Comparison of ENCODE assay signal across 17 cellular contexts in the genomic region with DNA sequence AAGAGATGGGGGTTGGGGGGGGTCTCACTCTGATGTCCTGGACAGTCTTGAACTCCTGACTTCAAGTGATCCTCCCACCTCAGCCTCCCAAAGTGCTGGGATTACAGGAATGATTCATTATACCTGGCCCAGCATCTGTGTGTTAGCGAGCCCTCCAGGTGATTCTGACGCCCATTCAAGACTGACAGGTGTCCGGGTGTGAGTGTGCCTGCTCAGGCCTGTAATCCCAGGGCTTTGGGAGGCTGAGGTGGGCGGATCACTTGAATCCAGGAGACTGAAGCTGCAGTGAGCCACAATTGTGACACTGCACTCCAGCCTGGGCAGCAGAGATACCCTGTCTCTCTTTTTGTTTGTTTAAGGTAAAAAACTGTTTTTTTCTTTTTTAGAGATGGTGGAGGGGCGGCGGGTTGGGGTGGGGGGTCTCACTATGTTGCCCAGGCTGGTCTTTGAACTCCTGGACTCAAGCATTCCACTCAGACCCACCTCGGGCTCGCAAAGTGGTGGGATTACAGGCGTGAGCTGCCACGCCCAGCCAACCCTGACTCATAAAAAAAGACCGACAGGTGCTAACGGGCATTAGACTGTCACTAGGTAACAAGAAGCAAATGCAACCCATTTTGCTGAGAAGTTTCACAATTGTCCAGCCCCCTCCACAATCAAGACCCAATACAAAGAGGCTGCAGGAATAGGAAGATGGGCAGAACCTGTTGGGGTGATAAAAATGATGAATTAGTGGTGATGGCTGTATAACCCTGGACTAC. TPM values are rescaled to one million over a fixed set of nuclear protein-coding genes. Genes with fewer than 3 reads are reported as not detected.
DNase-seq lines count a peak whose midpoint lies in the region; ATAC-seq and TF ChIP-seq lines count a peak whose summit lies in the region.
"Had no signal": no experiment of that assay in that cellular context is flagged by ENCODE, and none has a peak within 500 bp of the region (broad histone marks: within the 10 kb centered on the region; RNA-seq: fewer than 3 reads in every experiment).

No MANE protein-coding gene starts in this region.

- H3K4ac ChIP-seq in neuronal stem cell (ENCODE audit: low read length), result no peak overlapping the region

- 77% methylated on average over 12 of the region's 12 CpGs for WGBS in hepatocyte (ENCODE audit: low lambda C conversion rate, missing lambda C conversion rate)
- no CpG with 5 or more reads among the region's 12 CpGs for WGBS in neuronal stem cell (ENCODE audit: extremely low coverage in 2 of 2, insufficient read length in 2 of 2, insufficient replicate concordance in 1 of 2), 2 donors

- H3K4me2 ChIP-seq in hepatocyte, result no peak overlapping the region
- no peak overlapping the region for H3K4me2 ChIP-seq in neuronal stem cell (ENCODE audit: insufficient read depth, low read length, poor library complexity, severe bottlenecking)
- H3K4me2 ChIP-seq: KMS-11 had no signal

- peak; percentile 79 for DNase-seq in DMS53 treated with DMSO at 0.1 percent for 48 hours (lab: John Stamatoyannopoulos, UW; ENCODE audit: unreplicated experiment)
- peak; percentile 81 for DNase-seq in NCI-H1105 treated with DMSO at 0.1 percent for 48 hours (lab: John Stamatoyannopoulos, UW)
- DNase-seq in NCI-H69 (lab: John Stamatoyannopoulos, UW), result peak; percentile 96
- peak; percentile 26 for DNase-seq in hepatocyte (ENCODE audit: low spot score)
- DNase-seq in NOMO-1 treated with DMSO at 0.1 percent for 48 hours (lab: John Stamatoyannopoulos, UW; ENCODE audit: unreplicated experiment), result no peak
- DNase-seq in neuronal stem cell (ENCODE audit: low spot score), result no peak
- DNase-seq: activated B cell treated with CpG ODN at 0.5 μM for 24 hours; activated CD8-positive, alpha-beta memory T cell treated with anti-CD3 and anti-CD28 coated beads for 24 hours; dorsolateral prefrontal cortex; esophagus squamous epithelium; natural killer cell; NCI-H1930 had no signal

- peaks cover 5% of the 10 kb centered on the region for H3K79me1 ChIP-seq in neuronal stem cell (ENCODE audit: low read depth, low read length)

- H2AFZ ChIP-seq in hepatocyte, result no peak overlapping the region
- H2AFZ ChIP-seq in neuronal stem cell (ENCODE audit: low read length), result no peak overlapping the region

- H3K9me3 ChIP-seq in hepatocyte (ENCODE audit: low read depth) (no peaks in the 10 kb centered on the region), neuronal stem cell (replicated peaks in 1 of 2; ENCODE audit: control insufficient read depth in 2 of 2, insufficient read depth in 1 of 2, low read depth in 1 of 2, low read length in 2 of 2) (peaks cover 0 to 1% of the 10 kb centered on the region in 2 donors)
- H3K9me3 ChIP-seq: esophagus squamous epithelium had no signal

- H3K4me3 ChIP-seq in hepatocyte (no peak overlapping the region), neuronal stem cell (ENCODE audit: low read length in 2 of 2) (no peak overlapping the region)
- H3K4me3 ChIP-seq: dorsolateral prefrontal cortex, esophagus squamous epithelium, lung had no signal

- H2BK12ac ChIP-seq in neuronal stem cell (ENCODE audit: low read length), result no peak overlapping the region

- H3K9ac ChIP-seq in neuronal stem cell (ENCODE audit: low read depth, low read length, poor library complexity), result no peak overlapping the region
- H3K9ac ChIP-seq: KMS-11 had no signal

- H4K8ac ChIP-seq in neuronal stem cell (ENCODE audit: low read depth, low read length), result no peak overlapping the region

- H3K79me2 ChIP-seq in hepatocyte, result peaks cover 8% of the 10 kb centered on the region

- H2BK120ac ChIP-seq in neuronal stem cell (ENCODE audit: low read depth, low read length), result no peak overlapping the region

- H2AK5ac ChIP-seq in neuronal stem cell (ENCODE audit: low read depth, low read length), result no peak overlapping the region

- H2BK5ac ChIP-seq in neuronal stem cell (ENCODE audit: low read length), result no peak overlapping the region

- ATAC-seq in GM18867 (IDR thresholded peaks at IDR 0.05; ENCODE audit: unreplicated experiment) (no peak), HG02852 (IDR thresholded peaks at IDR 0.05; ENCODE audit: unreplicated experiment) (no peak)
- ATAC-seq: activated T-helper 17 cell treated with anti-CD3 and anti-CD28 coated beads, Interleukin-2, amount 50 U/mL, for 72 hours; natural killer cell had no signal

- peaks cover 6% of the 10 kb centered on the region for H3K4me1 ChIP-seq in hepatocyte (ENCODE audit: insufficient read depth)
- H3K4me1 ChIP-seq in neuronal stem cell (ENCODE audit: control insufficient read depth in 2 of 2, insufficient read depth in 1 of 2, low read depth in 1 of 2, low read length in 2 of 2), result peaks cover 3 to 5% of the 10 kb centered on the region in 2 donors

- H3K14ac ChIP-seq in neuronal stem cell (ENCODE audit: low read length), result no peak overlapping the region

- H3K18ac ChIP-seq in neuronal stem cell (ENCODE audit: low read length), result no peak overlapping the region

- no peak overlapping the region for H2BK15ac ChIP-seq in neuronal stem cell (ENCODE audit: low read length)

- no peak overlapping the region for H3K23ac ChIP-seq in neuronal stem cell (ENCODE audit: low read depth, low read length, poor library complexity)

- no peaks in the 10 kb centered on the region for H3K27me3 ChIP-seq in hepatocyte
- no peaks in the 10 kb centered on the region for H3K27me3 ChIP-seq in neuronal stem cell (ENCODE audit: control insufficient read depth in 3 of 3, insufficient read depth in 3 of 3, low read depth in 1 of 3, low read length in 3 of 3)
- H3K27me3 ChIP-seq: dorsolateral prefrontal cortex, esophagus squamous epithelium had no signal

- H4K20me1 ChIP-seq in hepatocyte (ENCODE audit: insufficient read depth, poor library complexity, severe bottlenecking), result no peaks in the 10 kb centered on the region

- no peaks in the 10 kb centered on the region for H3K36me3 ChIP-seq in hepatocyte (replicated peaks; ENCODE audit: insufficient read depth, low read depth)
- H3K36me3 ChIP-seq in neuronal stem cell (replicated peaks in 1 of 2; ENCODE audit: control insufficient read depth in 2 of 2, insufficient read depth in 2 of 2, low read length in 2 of 2), result peaks cover 3 to 12% of the 10 kb centered on the region in 2 donors

- no peak for TF ChIP-seq CTCF in hepatocyte (IDR thresholded peaks at IDR 0.05; ENCODE audit: poor library complexity)

- H3K9me2 ChIP-seq in hepatocyte (replicated peaks; ENCODE audit: insufficient read depth), result no peaks in the 10 kb centered on the region

- no peak overlapping the region for H3K27ac ChIP-seq in hepatocyte
- no peak overlapping the region for H3K27ac ChIP-seq in neuronal stem cell (replicated peaks; ENCODE audit: low read length)
- H3K27ac ChIP-seq: dorsolateral prefrontal cortex, esophagus squamous epithelium, KMS-11 had no signal

- no peak overlapping the region for H4K91ac ChIP-seq in neuronal stem cell (ENCODE audit: low read depth, low read length, poor library complexity)

RNA-seq across cellular contexts. Expression of a gene that starts 4.7 kb away (rescaled TPM):
- total RNA-seq in hepatocyte, result 21.0 and 22.8 TPM in 2 replicates
- polyA plus RNA-seq in hepatocyte, result 12.0 and 14.6 TPM in 2 replicates
- 11.4 TPM for polyA plus RNA-seq in neuronal stem cell (2013, experiment 1 of 2)
- polyA plus RNA-seq in neuronal stem cell (2013, experiment 2 of 2), result 14.1 TPM

RNA-seq across cellular contexts. Expression of a gene that starts 36.8 kb away (rescaled TPM):
- 551 and 598 TPM in 2 replicates for total RNA-seq in hepatocyte
- polyA plus RNA-seq in hepatocyte, result 580 and 685 TPM in 2 replicates
- polyA plus RNA-seq in neuronal stem cell (2013, experiment 1 of 2), result 382 TPM
- polyA plus RNA-seq in neuronal stem cell (2013, experiment 2 of 2), result 379 TPM

RNA-seq across cellular contexts. Expression of a gene that starts 38.1 kb away (rescaled TPM):
- 86.2 and 99.5 TPM in 2 replicates for total RNA-seq in hepatocyte
- 45.4 and 51.5 TPM in 2 replicates for polyA plus RNA-seq in hepatocyte
- 33.1 TPM for polyA plus RNA-seq in neuronal stem cell (2013, experiment 1 of 2)
- polyA plus RNA-seq in neuronal stem cell (2013, experiment 2 of 2), result 32.2 TPM

Comparison
In these comparisons a context has a peak if more than half of its experiments do, and no peak if none do; other contexts are left out.
1. DNase-seq: peak in DMS53 treated with DMSO at 0.1 percent for 48 hours (single experiment), NCI-H1105 treated with DMSO at 0.1 percent for 48 hours (single experiment), NCI-H69 (single experiment) and hepatocyte (single experiment); none in NOMO-1 treated with DMSO at 0.1 percent for 48 hours (single experiment) and neuronal stem cell (single experiment).